1 cellular context compared by ENCODE assay signal in genomic region chr2:70118798-70119454, GRCh38.
A peak's percentile ranks its signal among the peaks of the same experiment; 100 is the strongest.
TF ChIP-seq lines count a peak whose summit lies in the region.

No MANE protein-coding gene starts in this region.

TF ChIP-seq in GM23338, 12 proteins besides CTCF, POLR2A, EP300 and RAD21 (continued from another document):
- TF ChIP-seq REST (IDR thresholded peaks at IDR 0.05; ENCODE audit: unreplicated experiment) (no peak), NANOG (IDR thresholded peaks at IDR 0.05; ENCODE audit: borderline replicate concordance) (no peak), JUNB (IDR thresholded peaks at IDR 0.05; ENCODE audit: unreplicated experiment) (no peak), POLR2AphosphoS5 (IDR thresholded peaks at IDR 0.05; ENCODE audit: low read depth) (peak; percentile 23; the same call in 1 of the 2 replicates), CREB1 (CRISPR knock-in tag; IDR thresholded peaks at IDR 0.05; ENCODE audit: low read depth) (no peak), ZNF114 (CRISPR knock-in tag; IDR thresholded peaks at IDR 0.05) (no peak), EZH2 (IDR thresholded peaks at IDR 0.05; ENCODE audit: low read depth, unreplicated experiment) (no peak), EZH2phosphoT487 (IDR thresholded peaks at IDR 0.05; ENCODE audit: unreplicated experiment) (no peak)
- TF ChIP-seq, protein P1, sequence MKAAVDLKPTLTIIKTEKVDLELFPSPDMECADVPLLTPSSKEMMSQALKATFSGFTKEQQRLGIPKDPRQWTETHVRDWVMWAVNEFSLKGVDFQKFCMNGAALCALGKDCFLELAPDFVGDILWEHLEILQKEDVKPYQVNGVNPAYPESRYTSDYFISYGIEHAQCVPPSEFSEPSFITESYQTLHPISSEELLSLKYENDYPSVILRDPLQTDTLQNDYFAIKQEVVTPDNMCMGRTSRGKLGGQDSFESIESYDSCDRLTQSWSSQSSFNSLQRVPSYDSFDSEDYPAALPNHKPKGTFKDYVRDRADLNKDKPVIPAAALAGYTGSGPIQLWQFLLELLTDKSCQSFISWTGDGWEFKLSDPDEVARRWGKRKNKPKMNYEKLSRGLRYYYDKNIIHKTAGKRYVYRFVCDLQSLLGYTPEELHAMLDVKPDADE (IDR thresholded peaks at IDR 0.05) = no peak
